Comparison of ENCODE assay signal across 1 cellular context in the genomic region with DNA sequence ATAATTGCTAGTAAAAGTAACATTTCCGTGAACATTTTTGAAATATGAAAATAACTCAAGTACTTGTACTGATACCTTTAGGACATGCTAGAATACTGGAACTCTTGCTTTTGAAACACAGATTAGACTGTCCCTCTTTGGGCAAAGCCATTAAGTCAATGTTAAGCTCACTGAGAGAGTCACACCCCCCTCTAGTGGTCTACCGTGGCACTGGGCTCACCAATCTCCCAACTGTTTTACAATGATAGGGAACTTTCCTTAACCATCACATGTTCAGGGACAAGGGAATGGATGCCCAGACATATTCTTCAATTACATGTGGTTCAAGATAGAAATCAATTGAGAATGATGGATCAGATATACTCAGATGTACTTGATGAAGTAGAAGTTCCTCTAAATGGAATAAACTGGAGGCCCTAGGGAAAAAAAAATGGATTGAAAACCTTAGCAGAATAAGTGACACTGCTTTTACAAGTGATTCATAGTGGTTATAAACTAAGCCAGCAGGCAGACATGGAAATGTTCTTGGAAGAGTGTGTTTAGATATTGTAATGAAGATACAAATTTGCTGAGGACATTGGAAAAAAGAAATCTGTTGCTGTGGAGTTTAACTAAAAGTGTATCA.
TF ChIP-seq lines count a peak whose summit lies in the region.

No MANE protein-coding gene starts in this region.

TF ChIP-seq in GM12878, 131 proteins besides CTCF, POLR2A, EP300 and RAD21 (continued from another document):
- TF ChIP-seq SMC3 (IDR thresholded peaks at IDR 0.05; ENCODE audit: borderline replicate concordance, low read length): peak; percentile 74
- TF ChIP-seq IRF4 (IDR thresholded peaks at IDR 0.05; ENCODE audit: low read depth, low read length): no peak
- 0 out of 2 replicates have a peak, but pooled peaks have one; percentile 12 for TF ChIP-seq RUNX3 (IDR thresholded peaks at IDR 0.05; ENCODE audit: low read length)
- TF ChIP-seq, protein P1, sequence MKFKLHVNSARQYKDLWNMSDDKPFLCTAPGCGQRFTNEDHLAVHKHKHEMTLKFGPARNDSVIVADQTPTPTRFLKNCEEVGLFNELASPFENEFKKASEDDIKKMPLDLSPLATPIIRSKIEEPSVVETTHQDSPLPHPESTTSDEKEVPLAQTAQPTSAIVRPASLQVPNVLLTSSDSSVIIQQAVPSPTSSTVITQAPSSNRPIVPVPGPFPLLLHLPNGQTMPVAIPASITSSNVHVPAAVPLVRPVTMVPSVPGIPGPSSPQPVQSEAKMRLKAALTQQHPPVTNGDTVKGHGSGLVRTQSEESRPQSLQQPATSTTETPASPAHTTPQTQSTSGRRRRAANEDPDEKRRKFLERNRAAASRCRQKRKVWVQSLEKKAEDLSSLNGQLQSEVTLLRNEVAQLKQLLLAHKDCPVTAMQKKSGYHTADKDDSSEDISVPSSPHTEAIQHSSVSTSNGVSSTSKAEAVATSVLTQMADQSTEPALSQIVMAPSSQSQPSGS (IDR thresholded peaks at IDR 0.05; ENCODE audit: low read length): no peak
- TF ChIP-seq, protein P2, sequence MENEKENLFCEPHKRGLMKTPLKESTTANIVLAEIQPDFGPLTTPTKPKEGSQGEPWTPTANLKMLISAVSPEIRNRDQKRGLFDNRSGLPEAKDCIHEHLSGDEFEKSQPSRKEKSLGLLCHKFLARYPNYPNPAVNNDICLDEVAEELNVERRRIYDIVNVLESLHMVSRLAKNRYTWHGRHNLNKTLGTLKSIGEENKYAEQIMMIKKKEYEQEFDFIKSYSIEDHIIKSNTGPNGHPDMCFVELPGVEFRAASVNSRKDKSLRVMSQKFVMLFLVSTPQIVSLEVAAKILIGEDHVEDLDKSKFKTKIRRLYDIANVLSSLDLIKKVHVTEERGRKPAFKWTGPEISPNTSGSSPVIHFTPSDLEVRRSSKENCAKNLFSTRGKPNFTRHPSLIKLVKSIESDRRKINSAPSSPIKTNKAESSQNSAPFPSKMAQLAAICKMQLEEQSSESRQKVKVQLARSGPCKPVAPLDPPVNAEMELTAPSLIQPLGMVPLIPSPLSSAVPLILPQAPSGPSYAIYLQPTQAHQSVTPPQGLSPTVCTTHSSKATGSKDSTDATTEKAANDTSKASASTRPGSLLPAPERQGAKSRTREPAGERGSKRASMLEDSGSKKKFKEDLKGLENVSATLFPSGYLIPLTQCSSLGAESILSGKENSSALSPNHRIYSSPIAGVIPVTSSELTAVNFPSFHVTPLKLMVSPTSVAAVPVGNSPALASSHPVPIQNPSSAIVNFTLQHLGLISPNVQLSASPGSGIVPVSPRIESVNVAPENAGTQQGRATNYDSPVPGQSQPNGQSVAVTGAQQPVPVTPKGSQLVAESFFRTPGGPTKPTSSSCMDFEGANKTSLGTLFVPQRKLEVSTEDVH (IDR thresholded peaks at IDR 0.05; ENCODE audit: low read depth, partially characterized antibody): no peak
- TF ChIP-seq YY1 (IDR thresholded peaks at IDR 0.05; ENCODE audit: low read depth, low read length): 0 out of 2 replicates have a peak, but pooled peaks have one; percentile 18
